ENCODE assay signal across 22 cellular contexts in the genomic region with DNA sequence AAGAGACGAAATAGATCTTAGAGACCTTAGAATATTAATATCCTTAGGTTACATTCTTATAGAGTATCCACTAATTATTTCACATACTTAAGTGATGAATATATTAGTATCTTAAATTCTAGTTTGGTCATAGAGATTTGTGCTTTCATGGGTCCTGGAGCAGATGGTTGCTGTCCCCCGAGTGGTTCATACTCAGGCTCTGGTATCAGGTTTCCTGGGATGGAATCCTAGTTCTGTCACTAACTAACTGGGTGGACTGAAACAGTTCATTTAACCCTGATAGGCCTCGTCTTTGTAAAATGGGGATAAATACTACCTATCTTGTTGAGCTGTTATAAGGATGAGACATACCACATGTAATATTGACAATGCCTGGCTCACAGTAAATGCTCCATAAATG.
DNase-seq lines count a peak whose midpoint lies in the region; ATAC-seq and TF ChIP-seq lines count a peak whose summit lies in the region.
"Had no signal": no experiment of that assay in that cellular context is flagged by ENCODE, and none has a peak within 500 bp of the region (broad histone marks: within the 10 kb centered on the region; RNA-seq: fewer than 3 reads in every experiment).

No MANE protein-coding gene starts in this region.

- H3K9me3 Mint-ChIP-seq in activated naive CD4-positive, alpha-beta T cell treated with anti-CD3 and anti-CD28 coated beads, Interleukin-2, amount 50 U/mL, for 72 hours = no peaks in the 10 kb centered on the region
- H3K9me3 Mint-ChIP-seq: CD4-positive, alpha-beta T cell had no signal

- no peaks in the 10 kb centered on the region for H3K79me2 ChIP-seq in fibroblast of lung (ENCODE audit: control insufficient read depth, insufficient read depth, low read length)

- H3K4me1 ChIP-seq in fibroblast of lung (ENCODE audit: control insufficient read depth, extremely low read depth, insufficient read depth, low read length) = no peaks in the 10 kb centered on the region
- H3K4me1 ChIP-seq: Caco-2, SJSA1 had no signal

- TF ChIP-seq CTCF in fibroblast of lung (conservative IDR thresholded peaks at IDR 0.05 in 1 of 2, IDR thresholded peaks at IDR 0.05 in 1 of 2; ENCODE audit: low read depth in 1 of 2, low read length in 2 of 2) = no peak

- H3K36me3 Mint-ChIP-seq in activated naive CD4-positive, alpha-beta T cell treated with anti-CD3 and anti-CD28 coated beads, Interleukin-2, amount 50 U/mL, for 72 hours = no peaks in the 10 kb centered on the region

- no peaks in the 10 kb centered on the region for H4K20me1 ChIP-seq in fibroblast of lung (ENCODE audit: control insufficient read depth, extremely low read depth, insufficient read depth, low read length)
- H4K20me1 ChIP-seq: BLaER1 had no signal

- H2AFZ ChIP-seq in fibroblast of lung (ENCODE audit: low read length) = no peak overlapping the region

- H3K4me3 ChIP-seq in fibroblast of lung (replicated peaks in 1 of 4; ENCODE audit: control extremely low read depth in 1 of 4, insufficient read depth in 1 of 4, low read depth in 3 of 4, low read length in 4 of 4) = no peak overlapping the region
- H3K4me3 ChIP-seq: BLaER1, SJSA1 had no signal

- no peak overlapping the region for H3K4me2 ChIP-seq in fibroblast of lung (ENCODE audit: extremely low read depth, insufficient read depth, low read length)
- H3K4me2 ChIP-seq: BLaER1 had no signal

- no peak for ATAC-seq in activated naive CD4-positive, alpha-beta T cell treated with anti-CD3 and anti-CD28 coated beads, Interleukin-2, amount 50 U/mL, for 72 hours

- no peak overlapping the region for H3K27ac ChIP-seq in fibroblast of lung (ENCODE audit: insufficient read depth, low read length)
- H3K27ac ChIP-seq: BLaER1, HL-60, SJSA1 had no signal

- no peaks in the 10 kb centered on the region for H3K27me3 ChIP-seq in fibroblast of lung (ENCODE audit: control insufficient read depth, insufficient read depth, low read length)
- H3K27me3 ChIP-seq: BLaER1, SJSA1 had no signal

- no peak overlapping the region for H3K27ac Mint-ChIP-seq in activated naive CD4-positive, alpha-beta T cell treated with anti-CD3 and anti-CD28 coated beads, Interleukin-2, amount 50 U/mL, for 72 hours
- H3K27ac Mint-ChIP-seq: CD4-positive, alpha-beta T cell had no signal

- no peak overlapping the region for H3K9ac ChIP-seq in fibroblast of lung (ENCODE audit: insufficient read depth, low read length)
- H3K9ac ChIP-seq: BLaER1 had no signal

- H3K9me3 ChIP-seq in fibroblast of lung (ENCODE audit: control insufficient read depth, insufficient read depth, low read depth, low read length) = no peaks in the 10 kb centered on the region
- H3K9me3 ChIP-seq: BLaER1, Caco-2, SJSA1 had no signal

- H3K36me3 ChIP-seq in fibroblast of lung (ENCODE audit: control insufficient read depth, insufficient read depth, low read length) = no peaks in the 10 kb centered on the region
- H3K36me3 ChIP-seq: BLaER1, SJSA1 had no signal

- DNase-seq in GM03348 (ENCODE audit: low spot score) (peak; percentile 5), NCI-H2171 (lab: John Stamatoyannopoulos, UW) (peak; percentile 20), fibroblast of lung (ENCODE audit: low read depth in 2 of 2) (peak; percentile 7 to 23), A172 (ENCODE audit: low spot score) (no peak), retina (no peak), NCI-H1417 (lab: John Stamatoyannopoulos, UW) (no peak)
- no peak for DNase-seq in activated naive CD4-positive, alpha-beta T cell treated with anti-CD3 and anti-CD28 coated beads, Interleukin-2, amount 50 U/mL, for 72 hours (ENCODE audit: low spot score in 2 of 2)
- DNase-seq: Caco-2; CD4-positive, alpha-beta T cell; DMS153; GOT3; KG1; NCI-H1092 treated with DMSO at 0.1 percent for 48 hours; NCI-H146; NCI-H2029; NCI-H446 treated with DMSO at 0.1 percent for 48 hours; NCI-H748 treated with DMSO at 0.1 percent for 48 hours; NK-92 treated with Interleukin-12 subunit alpha and Interleukin-12 subunit beta, amount 100 ng/mL, for 24 hours; T-helper 9 cell had no signal

Comparison
In these comparisons a context has a peak if more than half of its experiments do, and no peak if none do; other contexts are left out.
1. DNase-seq: peak in GM03348 (single experiment), NCI-H2171 (single experiment) and fibroblast of lung (2 of 2); none in A172 (single experiment), activated naive CD4-positive, alpha-beta T cell treated with anti-CD3 and anti-CD28 coated beads, Interleukin-2, amount 50 U/mL, for 72 hours (0 of 2), retina (single experiment) and NCI-H1417 (0 of 3).